In genomic region chr3:101779808-101780366, GRCh38 we compare ENCODE assay signal across 8 cellular contexts. TPM values are rescaled to one million over a fixed set of nuclear protein-coding genes. Genes with fewer than 3 reads are reported as not detected.
A peak's percentile ranks its signal among the peaks of the same experiment; 100 is the strongest.
DNase-seq lines count a peak whose midpoint lies in the region; ATAC-seq, FAIRE-seq and TF ChIP-seq lines count a peak whose summit lies in the region.

No MANE protein-coding gene starts in this region.

- H3K4me3 Mint-ChIP-seq in activated T-cell treated with anti-CD3 and anti-CD28 coated beads, Interleukin-2, amount 50 U/mL, for 72 hours = peak overlapping the region; percentile 88 to 98
- peak overlapping the region; percentile 95 for H3K4me3 Mint-ChIP-seq in neural progenitor cell

- H4K20me1 ChIP-seq in OCI-LY3 (ENCODE audit: insufficient read depth, low read length) (no peaks in the 10 kb centered on the region), neural progenitor cell (ENCODE audit: low read depth) (no peaks in the 10 kb centered on the region)

- H3K36me3 Mint-ChIP-seq in activated T-cell treated with anti-CD3 and anti-CD28 coated beads, Interleukin-2, amount 50 U/mL, for 72 hours (ENCODE audit: insufficient read depth in 2 of 2) = peaks cover 0 to 8% of the 10 kb centered on the region in 2 donors
- H3K36me3 Mint-ChIP-seq in neural progenitor cell = no peaks in the 10 kb centered on the region

- H3K27me3 ChIP-seq in OCI-LY3 (ENCODE audit: low read depth, low read length) (no peaks in the 10 kb centered on the region), endocrine pancreas (ENCODE audit: control insufficient read depth, insufficient read depth, low read length) (no peaks in the 10 kb centered on the region), neural progenitor cell (peaks cover 8% of the 10 kb centered on the region)

- peak overlapping the region; percentile 62 for H3K9ac ChIP-seq in OCI-LY3 (ENCODE audit: low read length)
- H3K9ac ChIP-seq in endocrine pancreas (ENCODE audit: control insufficient read depth, insufficient read depth, low read length) = peak overlapping the region; percentile 68
- H3K9ac ChIP-seq in neural progenitor cell = no peak overlapping the region

- FAIRE-seq in GM12891 (lab: Jason Lieb, UNC) = no peak

- H3K4me1 Mint-ChIP-seq in activated T-cell treated with anti-CD3 and anti-CD28 coated beads, Interleukin-2, amount 50 U/mL, for 72 hours (ENCODE audit: low read depth) = peaks cover 51% of the 10 kb centered on the region
- peaks cover 22% of the 10 kb centered on the region for H3K4me1 Mint-ChIP-seq in neural progenitor cell

- H3F3A ChIP-seq in neural progenitor cell (ENCODE audit: low read depth) = no peaks in the 10 kb centered on the region

- H3K4me1 ChIP-seq in OCI-LY3 (ENCODE audit: low read length) (peaks cover 15% of the 10 kb centered on the region), endocrine pancreas (ENCODE audit: control insufficient read depth, insufficient read depth, low read length) (peaks cover 7% of the 10 kb centered on the region), neural progenitor cell (peaks cover 16% of the 10 kb centered on the region)

- TF ChIP-seq CTCF in OCI-LY3 (IDR thresholded peaks at IDR 0.05; ENCODE audit: low read depth, low read length) = no peak
- no peak for TF ChIP-seq CTCF in neural progenitor cell (IDR thresholded peaks at IDR 0.05)

- peak overlapping the region; percentile 45 for H3K27ac Mint-ChIP-seq in activated T-cell treated with anti-CD3 and anti-CD28 coated beads, Interleukin-2, amount 50 U/mL, for 72 hours
- no peak overlapping the region for H3K27ac Mint-ChIP-seq in neural progenitor cell

- no peak overlapping the region for H3K27ac ChIP-seq in OCI-LY3 (ENCODE audit: low read length)
- no peak overlapping the region for H3K27ac ChIP-seq in neural progenitor cell

- intact Hi-C loops in posterior vena cava (cut with DNase I) = no loop called here

- H2AFZ ChIP-seq in OCI-LY3 (ENCODE audit: low read depth, low read length) (no peak overlapping the region), neural progenitor cell (replicated peaks) (peak overlapping the region; percentile 100)

- TF ChIP-seq POLR2A in GM12891 (IDR thresholded peaks at IDR 0.05; ENCODE audit: low read depth, low read length) = no peak

- no peak for DNase-seq in activated T-cell treated with anti-CD3 and anti-CD28 coated beads, Interleukin-2, amount 50 U/mL, for 72 hours
- DNase-seq in activated T-cell treated with anti-CD3 and anti-CD28 coated beads, Interleukin-2, amount 50 U/mL, for 1 hour = no peak
- DNase-seq in neural progenitor cell (ENCODE audit: low spot score) (no peak), GM12891 (ENCODE audit: insufficient read length, low spot score) (no peak), posterior vena cava (ENCODE audit: low spot score) (no peak)
- no peak for DNase-seq in stimulated activated CD4-positive, alpha-beta T cell treated with anti-CD3 and anti-CD28 coated beads, Interleukin-4, amount 100 ng/mL, for 1 hour

- H3K4me3 ChIP-seq in OCI-LY3 (ENCODE audit: low read length) (peak overlapping the region; percentile 81), endocrine pancreas (ENCODE audit: control insufficient read depth, insufficient read depth, low read length) (peak overlapping the region; percentile 74), neural progenitor cell (peak overlapping the region; percentile 86)

- peaks cover 14% of the 10 kb centered on the region for H3K36me3 ChIP-seq in OCI-LY3 (replicated peaks; ENCODE audit: low read depth, low read length)
- H3K36me3 ChIP-seq in endocrine pancreas (ENCODE audit: control insufficient read depth, insufficient read depth, low read length) = no peaks in the 10 kb centered on the region
- H3K36me3 ChIP-seq in neural progenitor cell = no peaks in the 10 kb centered on the region

- no peaks in the 10 kb centered on the region for H3K27me3 Mint-ChIP-seq in activated T-cell treated with anti-CD3 and anti-CD28 coated beads, Interleukin-2, amount 50 U/mL, for 72 hours (ENCODE audit: low read depth)
- peaks cover 3% of the 10 kb centered on the region for H3K27me3 Mint-ChIP-seq in neural progenitor cell (ENCODE audit: insufficient read depth, low read depth)

- no peak for ATAC-seq in activated T-cell treated with anti-CD3 and anti-CD28 coated beads, Interleukin-2, amount 50 U/mL, for 72 hours (replicated peaks in 1 of 2)

- H3K9me3 ChIP-seq in OCI-LY3 (ENCODE audit: insufficient read depth, low read length) (no peaks in the 10 kb centered on the region), endocrine pancreas (ENCODE audit: control insufficient read depth, low read length) (no peaks in the 10 kb centered on the region), neural progenitor cell (ENCODE audit: low read depth) (no peaks in the 10 kb centered on the region)

- H3K79me2 ChIP-seq in OCI-LY3 (ENCODE audit: low read length) (no peaks in the 10 kb centered on the region; the same call in 1 of the 2 replicates), neural progenitor cell (ENCODE audit: low read depth) (peaks cover 27% of the 10 kb centered on the region)

- peak overlapping the region; percentile 74 for H3K4me2 ChIP-seq in OCI-LY3 (ENCODE audit: low read length)
- H3K4me2 ChIP-seq in neural progenitor cell = peak overlapping the region; percentile 80

- H3K9me3 Mint-ChIP-seq in activated T-cell treated with anti-CD3 and anti-CD28 coated beads, Interleukin-2, amount 50 U/mL, for 72 hours = no peaks in the 10 kb centered on the region
- H3K9me3 Mint-ChIP-seq in neural progenitor cell = no peaks in the 10 kb centered on the region

TF ChIP-seq in GM12891, 5 proteins besides CTCF, POLR2A, EP300 and RAD21:
- TF ChIP-seq PAX5 (IDR thresholded peaks at IDR 0.05; ENCODE audit: insufficient read depth, low read length, severe bottlenecking) = no peak
- no peak for TF ChIP-seq SPI1 (IDR thresholded peaks at IDR 0.05; ENCODE audit: low read depth, low read length)
- TF ChIP-seq POU2F2 (IDR thresholded peaks at IDR 0.05; ENCODE audit: low read depth, low read length) = no peak
- TF ChIP-seq POLR2AphosphoS5 (IDR thresholded peaks at IDR 0.05; ENCODE audit: low read depth, low read length) = no peak
- TF ChIP-seq TAF1 (IDR thresholded peaks at IDR 0.05; ENCODE audit: low read depth, low read length) = no peak

RNA-seq across cellular contexts. Expression of gene NXPE3, which starts 0.9 kb away (rescaled TPM):
- total RNA-seq in activated T-cell treated with anti-CD3 and anti-CD28 coated beads, Interleukin-2, amount 50 U/mL, for 72 hours = 10 to 100 TPM; 22.7 to 25.0 TPM
- 9.4 and 9.6 TPM in 2 replicates for total RNA-seq in neural progenitor cell (ENCODE audit: low replicate concordance)
- polyA plus RNA-seq in GM12891 (2012; ENCODE audit: low read depth, missing spikeins) = 2.8 TPM
- 10 to 100 TPM; 21.0 to 21.1 TPM for total RNA-seq in posterior vena cava

RNA-seq across cellular contexts. Expression of gene CEP97, which starts 55.5 kb away (rescaled TPM):
- 10 to 100 TPM; 19.2 to 23.5 TPM for total RNA-seq in activated T-cell treated with anti-CD3 and anti-CD28 coated beads, Interleukin-2, amount 50 U/mL, for 72 hours
- total RNA-seq in neural progenitor cell (ENCODE audit: low replicate concordance) (38.2 and 46.1 TPM in 2 replicates), posterior vena cava (1 to 10 TPM; 7.2 to 9.9 TPM)
- 3.2 TPM for polyA plus RNA-seq in GM12891 (2012; ENCODE audit: low read depth, missing spikeins)
